In genomic region chr1:209827384-209828261, GRCh38 we compare ENCODE assay signal across 1 cellular context.
TF ChIP-seq lines count a peak whose summit lies in the region.

Gene UTP25, plus strand, starts transcription at chr1:209827972. Its CDS starts 92 bp downstream, at chr1:209828064.

TF ChIP-seq in HepG2, 621 proteins besides CTCF, POLR2A, EP300 and RAD21 (continued from another document and continues in another):
- TF ChIP-seq ARID2 (CRISPR knock-in tag; IDR thresholded peaks at IDR 0.05; ENCODE audit: borderline replicate concordance) (no peak), NBN (conservative IDR thresholded peaks at IDR 0.05) (no peak), ZNF629 (CRISPR knock-in tag; conservative IDR thresholded peaks at IDR 0.05) (no peak), RCOR2 (CRISPR knock-in tag; IDR thresholded peaks at IDR 0.05) (no peak), NPAS2 (CRISPR knock-in tag; IDR thresholded peaks at IDR 0.05; ENCODE audit: borderline replicate concordance) (no peak), FOXJ3 (CRISPR knock-in tag; IDR thresholded peaks at IDR 0.05; ENCODE audit: borderline replicate concordance) (no peak), ASH2L (IDR thresholded peaks at IDR 0.05; ENCODE audit: insufficient read length, low read depth, low read length) (peak; percentile 64), ZNF382 (CRISPR knock-in tag; IDR thresholded peaks at IDR 0.05; ENCODE audit: borderline replicate concordance) (no peak), NFE2L1 (CRISPR knock-in tag; IDR thresholded peaks at IDR 0.05; ENCODE audit: borderline replicate concordance) (no peak), MED8 (CRISPR knock-in tag; IDR thresholded peaks at IDR 0.05; ENCODE audit: insufficient replicate concordance) (peak; percentile 25), ZNF547 (CRISPR knock-in tag; IDR thresholded peaks at IDR 0.05) (peak; percentile 33; the same call in 1 of the 2 replicates), SPEN (CRISPR knock-in tag; IDR thresholded peaks at IDR 0.05; ENCODE audit: low read depth) (peak; percentile 88; the same call in 1 of the 2 replicates), ZNF318 (CRISPR knock-in tag; IDR thresholded peaks at IDR 0.05) (peak; percentile 52; the same call in 1 of the 2 replicates), ZNF44 (CRISPR knock-in tag; IDR thresholded peaks at IDR 0.05) (no peak), HOXA7 (CRISPR knock-in tag; IDR thresholded peaks at IDR 0.05) (no peak), ZBTB40 (IDR thresholded peaks at IDR 0.05) (no peak), ZBTB40 (CRISPR knock-in tag; IDR thresholded peaks at IDR 0.05) (no peak; the same call in 1 of the 2 replicates), ZNF713 (CRISPR knock-in tag; IDR thresholded peaks at IDR 0.05) (no peak), ZFP41 (CRISPR knock-in tag; IDR thresholded peaks at IDR 0.05; ENCODE audit: borderline replicate concordance) (no peak), ZNF670 (CRISPR knock-in tag; IDR thresholded peaks at IDR 0.05; ENCODE audit: borderline replicate concordance) (no peak), ZNF512B (CRISPR knock-in tag; IDR thresholded peaks at IDR 0.05; ENCODE audit: borderline replicate concordance) (no peak), IKZF5 (CRISPR knock-in tag; IDR thresholded peaks at IDR 0.05) (peak; percentile 76), STAG1 (CRISPR knock-in tag; IDR thresholded peaks at IDR 0.05) (no peak), ZBTB44 (CRISPR knock-in tag; IDR thresholded peaks at IDR 0.05) (no peak), SMARCE1 (IDR thresholded peaks at IDR 0.05; ENCODE audit: borderline replicate concordance) (no peak), CBX5 (CRISPR knock-in tag; IDR thresholded peaks at IDR 0.05; ENCODE audit: borderline replicate concordance) (peak; percentile 65; the same call in 1 of the 2 replicates), E2F2 (CRISPR knock-in tag; IDR thresholded peaks at IDR 0.05; ENCODE audit: borderline replicate concordance) (no peak), ZNF773 (CRISPR knock-in tag; IDR thresholded peaks at IDR 0.05; ENCODE audit: borderline replicate concordance) (no peak), NFRKB (IDR thresholded peaks at IDR 0.05) (no peak), TRIM24 (CRISPR knock-in tag; IDR thresholded peaks at IDR 0.05) (no peak), GABPA (IDR thresholded peaks at IDR 0.05; ENCODE audit: low read depth, low read length) (peak; percentile 79), GABPA (CRISPR knock-in tag; IDR thresholded peaks at IDR 0.05; ENCODE audit: low read depth) (peak; percentile 97), ISL2 (CRISPR knock-in tag; IDR thresholded peaks at IDR 0.05) (peak; percentile 19; the same call in 1 of the 2 replicates), SNAPC2 (CRISPR knock-in tag; IDR thresholded peaks at IDR 0.05) (no peak), KMT2A (CRISPR knock-in tag; IDR thresholded peaks at IDR 0.05) (peak; percentile 70; the same call in 1 of the 2 replicates), CBX1 (IDR thresholded peaks at IDR 0.05; ENCODE audit: low read depth) (peak; percentile 76), ZNF703 (CRISPR knock-in tag; IDR thresholded peaks at IDR 0.05; ENCODE audit: borderline replicate concordance) (no peak)
